In the genomic region with DNA sequence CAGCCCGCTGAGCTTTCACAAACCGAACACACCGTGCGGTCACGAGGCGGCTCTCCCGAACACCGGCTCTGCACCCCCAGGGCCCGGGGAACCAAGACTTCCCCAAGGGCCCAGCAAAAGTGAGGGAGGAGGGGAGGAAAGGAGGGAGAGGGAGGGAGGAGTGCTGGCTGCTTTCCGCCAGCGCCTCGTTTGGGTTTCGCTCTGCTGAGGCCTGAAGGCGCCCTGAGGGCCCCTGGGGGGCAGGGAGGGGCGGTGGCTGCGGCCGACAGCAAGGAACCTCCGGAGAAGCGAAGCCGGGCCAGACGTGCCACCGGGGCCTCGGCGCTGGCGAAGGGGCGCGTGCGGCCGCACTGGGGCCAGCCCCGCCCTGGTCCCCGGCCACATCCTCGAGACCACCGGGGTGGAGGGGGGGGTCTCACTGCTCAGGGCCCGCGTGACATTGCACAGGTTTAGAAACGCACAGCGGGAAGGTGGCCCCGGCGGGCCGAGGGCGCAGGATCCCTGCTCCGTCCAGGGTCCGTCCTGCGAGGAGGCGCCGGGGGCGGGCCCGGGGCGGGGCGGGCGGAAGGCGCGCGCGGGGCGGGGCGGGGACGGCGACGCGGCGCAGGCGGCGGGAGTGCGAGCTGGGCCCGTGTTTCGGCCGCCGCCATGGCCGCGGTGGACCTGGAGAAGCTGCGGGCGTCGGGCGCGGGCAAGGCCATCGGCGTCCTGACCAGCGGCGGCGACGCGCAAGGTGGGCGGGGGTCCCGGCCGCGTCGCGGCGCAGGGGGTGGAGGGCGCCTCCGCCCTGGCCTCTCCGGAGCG, we compare ENCODE assay signal across 1 cellular context.
A peak's percentile ranks its signal among the peaks of the same experiment; 100 is the strongest.
TF ChIP-seq lines count a peak whose summit lies in the region.

A gene (plus strand): TSS at position 596 of the 804 bp plus-strand sequence. CDS start 53 bp downstream, at position 649.

TF ChIP-seq in K562, 482 proteins besides CTCF, POLR2A, EP300 and RAD21 (continued from another document and continues in another):
- TF ChIP-seq, protein P1, sequence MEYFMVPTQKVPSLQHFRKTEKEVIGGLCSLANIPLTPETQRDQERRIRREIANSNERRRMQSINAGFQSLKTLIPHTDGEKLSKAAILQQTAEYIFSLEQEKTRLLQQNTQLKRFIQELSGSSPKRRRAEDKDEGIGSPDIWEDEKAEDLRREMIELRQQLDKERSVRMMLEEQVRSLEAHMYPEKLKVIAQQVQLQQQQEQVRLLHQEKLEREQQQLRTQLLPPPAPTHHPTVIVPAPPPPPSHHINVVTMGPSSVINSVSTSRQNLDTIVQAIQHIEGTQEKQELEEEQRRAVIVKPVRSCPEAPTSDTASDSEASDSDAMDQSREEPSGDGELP (CRISPR knock-in tag; IDR thresholded peaks at IDR 0.05; ENCODE audit: borderline replicate concordance) = peak; percentile 40; the same call in 1 of the 2 replicates
- TF ChIP-seq, protein P2, sequence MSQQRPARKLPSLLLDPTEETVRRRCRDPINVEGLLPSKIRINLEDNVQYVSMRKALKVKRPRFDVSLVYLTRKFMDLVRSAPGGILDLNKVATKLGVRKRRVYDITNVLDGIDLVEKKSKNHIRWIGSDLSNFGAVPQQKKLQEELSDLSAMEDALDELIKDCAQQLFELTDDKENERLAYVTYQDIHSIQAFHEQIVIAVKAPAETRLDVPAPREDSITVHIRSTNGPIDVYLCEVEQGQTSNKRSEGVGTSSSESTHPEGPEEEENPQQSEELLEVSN (IDR thresholded peaks at IDR 0.05; ENCODE audit: borderline replicate concordance in 1 of 2, extremely low read depth in 1 of 2, insufficient read depth in 1 of 2, insufficient read length in 1 of 2, low read depth in 1 of 2, low read length in 1 of 2, poor library complexity in 1 of 2, severe bottlenecking in 1 of 2) = peak; percentile 53 to 73
- no peak for TF ChIP-seq ESRRA (IDR thresholded peaks at IDR 0.05; ENCODE audit: borderline replicate concordance, low read depth)
- TF ChIP-seq SMC3 (conservative IDR thresholded peaks at IDR 0.05; ENCODE audit: insufficient read depth, low read depth, low read length) = no peak
- TF ChIP-seq CBX3 (IDR thresholded peaks at IDR 0.05; ENCODE audit: borderline replicate concordance in 1 of 2, low read length in 2 of 2) = no peak
- TF ChIP-seq, protein P3, sequence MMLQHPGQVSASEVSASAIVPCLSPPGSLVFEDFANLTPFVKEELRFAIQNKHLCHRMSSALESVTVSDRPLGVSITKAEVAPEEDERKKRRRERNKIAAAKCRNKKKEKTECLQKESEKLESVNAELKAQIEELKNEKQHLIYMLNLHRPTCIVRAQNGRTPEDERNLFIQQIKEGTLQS (IDR thresholded peaks at IDR 0.05) = no peak
- TF ChIP-seq, protein P3 (CRISPR knock-in tag; conservative IDR thresholded peaks at IDR 0.05) = no peak
- TF ChIP-seq SMAD3 (CRISPR knock-in tag; conservative IDR thresholded peaks at IDR 0.05) = 0 out of 2 replicates have a peak, but pooled peaks have one; percentile 36
- TF ChIP-seq, protein P4, sequence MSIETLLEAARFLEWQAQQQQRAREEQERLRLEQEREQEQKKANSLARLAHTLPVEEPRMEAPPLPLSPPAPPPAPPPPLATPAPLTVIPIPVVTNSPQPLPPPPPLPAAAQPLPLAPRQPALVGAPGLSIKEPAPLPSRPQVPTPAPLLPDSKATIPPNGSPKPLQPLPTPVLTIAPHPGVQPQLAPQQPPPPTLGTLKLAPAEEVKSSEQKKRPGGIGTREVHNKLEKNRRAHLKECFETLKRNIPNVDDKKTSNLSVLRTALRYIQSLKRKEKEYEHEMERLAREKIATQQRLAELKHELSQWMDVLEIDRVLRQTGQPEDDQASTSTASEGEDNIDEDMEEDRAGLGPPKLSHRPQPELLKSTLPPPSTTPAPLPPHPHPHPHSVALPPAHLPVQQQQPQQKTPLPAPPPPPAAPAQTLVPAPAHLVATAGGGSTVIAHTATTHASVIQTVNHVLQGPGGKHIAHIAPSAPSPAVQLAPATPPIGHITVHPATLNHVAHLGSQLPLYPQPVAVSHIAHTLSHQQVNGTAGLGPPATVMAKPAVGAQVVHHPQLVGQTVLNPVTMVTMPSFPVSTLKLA (conservative IDR thresholded peaks at IDR 0.05) = peak in 1 of 2 experiments; percentile 61; a peak in 2 of 4 replicates
- TF ChIP-seq PHB (CRISPR knock-in tag; IDR thresholded peaks at IDR 0.05) = 0 out of 2 replicates have a peak, but pooled peaks have one; percentile 58
- no peak for TF ChIP-seq POLR2AphosphoS5 (IDR thresholded peaks at IDR 0.05; ENCODE audit: control insufficient read depth, insufficient read depth, low read depth, low read length)
- no peak for TF ChIP-seq ZNF668 (CRISPR knock-in tag; IDR thresholded peaks at IDR 0.05)
- no peak for TF ChIP-seq HDGF (IDR thresholded peaks at IDR 0.05)
- no peak for TF ChIP-seq MAFF (IDR thresholded peaks at IDR 0.05; ENCODE audit: low read length)
- TF ChIP-seq, protein P5, sequence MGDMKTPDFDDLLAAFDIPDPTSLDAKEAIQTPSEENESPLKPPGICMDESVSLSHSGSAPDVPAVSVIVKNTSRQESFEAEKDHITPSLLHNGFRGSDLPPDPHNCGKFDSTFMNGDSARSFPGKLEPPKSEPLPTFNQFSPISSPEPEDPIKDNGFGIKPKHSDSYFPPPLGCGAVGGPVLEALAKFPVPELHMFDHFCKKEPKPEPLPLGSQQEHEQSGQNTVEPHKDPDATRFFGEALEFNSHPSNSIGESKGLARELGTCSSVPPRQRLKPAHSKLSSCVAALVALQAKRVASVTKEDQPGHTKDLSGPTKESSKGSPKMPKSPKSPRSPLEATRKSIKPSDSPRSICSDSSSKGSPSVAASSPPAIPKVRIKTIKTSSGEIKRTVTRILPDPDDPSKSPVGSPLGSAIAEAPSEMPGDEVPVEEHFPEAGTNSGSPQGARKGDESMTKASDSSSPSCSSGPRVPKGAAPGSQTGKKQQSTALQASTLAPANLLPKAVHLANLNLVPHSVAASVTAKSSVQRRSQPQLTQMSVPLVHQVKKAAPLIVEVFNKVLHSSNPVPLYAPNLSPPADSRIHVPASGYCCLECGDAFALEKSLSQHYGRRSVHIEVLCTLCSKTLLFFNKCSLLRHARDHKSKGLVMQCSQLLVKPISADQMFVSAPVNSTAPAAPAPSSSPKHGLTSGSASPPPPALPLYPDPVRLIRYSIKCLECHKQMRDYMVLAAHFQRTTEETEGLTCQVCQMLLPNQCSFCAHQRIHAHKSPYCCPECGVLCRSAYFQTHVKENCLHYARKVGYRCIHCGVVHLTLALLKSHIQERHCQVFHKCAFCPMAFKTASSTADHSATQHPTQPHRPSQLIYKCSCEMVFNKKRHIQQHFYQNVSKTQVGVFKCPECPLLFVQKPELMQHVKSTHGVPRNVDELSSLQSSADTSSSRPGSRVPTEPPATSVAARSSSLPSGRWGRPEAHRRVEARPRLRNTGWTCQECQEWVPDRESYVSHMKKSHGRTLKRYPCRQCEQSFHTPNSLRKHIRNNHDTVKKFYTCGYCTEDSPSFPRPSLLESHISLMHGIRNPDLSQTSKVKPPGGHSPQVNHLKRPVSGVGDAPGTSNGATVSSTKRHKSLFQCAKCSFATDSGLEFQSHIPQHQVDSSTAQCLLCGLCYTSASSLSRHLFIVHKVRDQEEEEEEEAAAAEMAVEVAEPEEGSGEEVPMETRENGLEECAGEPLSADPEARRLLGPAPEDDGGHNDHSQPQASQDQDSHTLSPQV (IDR thresholded peaks at IDR 0.05) = no peak
- peak; percentile 8; the same call in 1 of the 2 replicates for TF ChIP-seq BHLHE40 (IDR thresholded peaks at IDR 0.05; ENCODE audit: low read length)
- TF ChIP-seq ESRRB (CRISPR knock-in tag; IDR thresholded peaks at IDR 0.05; ENCODE audit: borderline replicate concordance) = no peak
- TF ChIP-seq ATF7 (IDR thresholded peaks at IDR 0.05) = peak; percentile 48; the same call in 1 of the 2 replicates
- no peak for TF ChIP-seq NFXL1 (CRISPR knock-in tag; IDR thresholded peaks at IDR 0.05)
- 0 out of 2 replicates have a peak, but pooled peaks have one; percentile 26 for TF ChIP-seq NR2C2 (CRISPR knock-in tag; IDR thresholded peaks at IDR 0.05)
- TF ChIP-seq NR2C2 (tag; IDR thresholded peaks at IDR 0.05) = no peak
- TF ChIP-seq KAT8 (IDR thresholded peaks at IDR 0.05; ENCODE audit: low read depth) = no peak
- TF ChIP-seq, protein P6, sequence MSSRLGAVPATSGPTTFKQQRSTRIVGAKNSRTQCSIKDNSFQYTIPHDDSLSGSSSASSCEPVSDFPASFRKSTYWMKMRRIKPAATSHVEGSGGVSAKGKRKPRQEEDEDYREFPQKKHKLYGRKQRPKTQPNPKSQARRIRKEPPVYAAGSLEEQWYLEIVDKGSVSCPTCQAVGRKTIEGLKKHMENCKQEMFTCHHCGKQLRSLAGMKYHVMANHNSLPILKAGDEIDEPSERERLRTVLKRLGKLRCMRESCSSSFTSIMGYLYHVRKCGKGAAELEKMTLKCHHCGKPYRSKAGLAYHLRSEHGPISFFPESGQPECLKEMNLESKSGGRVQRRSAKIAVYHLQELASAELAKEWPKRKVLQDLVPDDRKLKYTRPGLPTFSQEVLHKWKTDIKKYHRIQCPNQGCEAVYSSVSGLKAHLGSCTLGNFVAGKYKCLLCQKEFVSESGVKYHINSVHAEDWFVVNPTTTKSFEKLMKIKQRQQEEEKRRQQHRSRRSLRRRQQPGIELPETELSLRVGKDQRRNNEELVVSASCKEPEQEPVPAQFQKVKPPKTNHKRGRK (tag; IDR thresholded peaks at IDR 0.05) = no peak
- no peak for TF ChIP-seq SETDB1 (IDR thresholded peaks at IDR 0.05; ENCODE audit: low read length)
- TF ChIP-seq PURB (CRISPR knock-in tag; IDR thresholded peaks at IDR 0.05; ENCODE audit: low read depth) = no peak
- TF ChIP-seq SRSF9 (IDR thresholded peaks at IDR 0.05; ENCODE audit: borderline replicate concordance, low read depth, low read length) = no peak
- TF ChIP-seq, protein P7, sequence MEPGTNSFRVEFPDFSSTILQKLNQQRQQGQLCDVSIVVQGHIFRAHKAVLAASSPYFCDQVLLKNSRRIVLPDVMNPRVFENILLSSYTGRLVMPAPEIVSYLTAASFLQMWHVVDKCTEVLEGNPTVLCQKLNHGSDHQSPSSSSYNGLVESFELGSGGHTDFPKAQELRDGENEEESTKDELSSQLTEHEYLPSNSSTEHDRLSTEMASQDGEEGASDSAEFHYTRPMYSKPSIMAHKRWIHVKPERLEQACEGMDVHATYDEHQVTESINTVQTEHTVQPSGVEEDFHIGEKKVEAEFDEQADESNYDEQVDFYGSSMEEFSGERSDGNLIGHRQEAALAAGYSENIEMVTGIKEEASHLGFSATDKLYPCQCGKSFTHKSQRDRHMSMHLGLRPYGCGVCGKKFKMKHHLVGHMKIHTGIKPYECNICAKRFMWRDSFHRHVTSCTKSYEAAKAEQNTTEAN (CRISPR knock-in tag; IDR thresholded peaks at IDR 0.05) = no peak
- TF ChIP-seq BDP1 (IDR thresholded peaks at IDR 0.05; ENCODE audit: insufficient read depth, insufficient read length) = no peak
- TF ChIP-seq, protein P8, sequence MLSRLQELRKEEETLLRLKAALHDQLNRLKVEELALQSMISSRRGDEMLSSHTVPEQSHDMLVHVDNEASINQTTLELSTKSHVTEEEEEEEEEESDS (CRISPR knock-in tag; IDR thresholded peaks at IDR 0.05) = no peak
- peak; percentile 4; the same call in 1 of the 2 replicates for TF ChIP-seq ZNF121 (CRISPR knock-in tag; conservative IDR thresholded peaks at IDR 0.05)
- TF ChIP-seq HDAC3 (IDR thresholded peaks at IDR 0.05; ENCODE audit: borderline replicate concordance, partially characterized antibody) = no peak
- no peak for TF ChIP-seq FOXA1 (IDR thresholded peaks at IDR 0.05; ENCODE audit: borderline replicate concordance)
- 0 out of 2 replicates have a peak, but pooled peaks have one; percentile 67 for TF ChIP-seq ELF4 (CRISPR knock-in tag; IDR thresholded peaks at IDR 0.05)
- no peak for TF ChIP-seq MTF1 (CRISPR knock-in tag; IDR thresholded peaks at IDR 0.05; ENCODE audit: borderline replicate concordance)
- TF ChIP-seq, protein P9, sequence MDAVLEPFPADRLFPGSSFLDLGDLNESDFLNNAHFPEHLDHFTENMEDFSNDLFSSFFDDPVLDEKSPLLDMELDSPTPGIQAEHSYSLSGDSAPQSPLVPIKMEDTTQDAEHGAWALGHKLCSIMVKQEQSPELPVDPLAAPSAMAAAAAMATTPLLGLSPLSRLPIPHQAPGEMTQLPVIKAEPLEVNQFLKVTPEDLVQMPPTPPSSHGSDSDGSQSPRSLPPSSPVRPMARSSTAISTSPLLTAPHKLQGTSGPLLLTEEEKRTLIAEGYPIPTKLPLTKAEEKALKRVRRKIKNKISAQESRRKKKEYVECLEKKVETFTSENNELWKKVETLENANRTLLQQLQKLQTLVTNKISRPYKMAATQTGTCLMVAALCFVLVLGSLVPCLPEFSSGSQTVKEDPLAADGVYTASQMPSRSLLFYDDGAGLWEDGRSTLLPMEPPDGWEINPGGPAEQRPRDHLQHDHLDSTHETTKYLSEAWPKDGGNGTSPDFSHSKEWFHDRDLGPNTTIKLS (IDR thresholded peaks at IDR 0.05; ENCODE audit: borderline replicate concordance, low read depth) = peak; percentile 50; the same call in 1 of the 2 replicates
- TF ChIP-seq PCBP2 (IDR thresholded peaks at IDR 0.05; ENCODE audit: low read depth, low read length, poor library complexity, severe bottlenecking) = no peak
- TF ChIP-seq, protein P10, sequence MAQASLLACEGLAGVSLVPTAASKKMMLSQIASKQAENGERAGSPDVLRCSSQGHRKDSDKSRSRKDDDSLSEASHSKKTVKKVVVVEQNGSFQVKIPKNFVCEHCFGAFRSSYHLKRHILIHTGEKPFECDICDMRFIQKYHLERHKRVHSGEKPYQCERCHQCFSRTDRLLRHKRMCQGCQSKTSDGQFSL (CRISPR knock-in tag; IDR thresholded peaks at IDR 0.05) = peak; percentile 66; the same call in 1 of the 2 replicates
- TF ChIP-seq, protein P10 (tag; IDR thresholded peaks at IDR 0.05) = peak in 1 of 2 experiments; percentile 58; a peak in 1 of 4 replicates
- no peak for TF ChIP-seq FOSL1 (tag; conservative IDR thresholded peaks at IDR 0.05)
- no peak for TF ChIP-seq STAT5B (CRISPR knock-in tag; IDR thresholded peaks at IDR 0.05)
- TF ChIP-seq NCOR1 (IDR thresholded peaks at IDR 0.05) = no peak
- TF ChIP-seq ZC3H11A (IDR thresholded peaks at IDR 0.05; ENCODE audit: low read depth, low read length) = no peak
- no peak for TF ChIP-seq CEBPB (tag; IDR thresholded peaks at IDR 0.05)
- TF ChIP-seq, protein P11, sequence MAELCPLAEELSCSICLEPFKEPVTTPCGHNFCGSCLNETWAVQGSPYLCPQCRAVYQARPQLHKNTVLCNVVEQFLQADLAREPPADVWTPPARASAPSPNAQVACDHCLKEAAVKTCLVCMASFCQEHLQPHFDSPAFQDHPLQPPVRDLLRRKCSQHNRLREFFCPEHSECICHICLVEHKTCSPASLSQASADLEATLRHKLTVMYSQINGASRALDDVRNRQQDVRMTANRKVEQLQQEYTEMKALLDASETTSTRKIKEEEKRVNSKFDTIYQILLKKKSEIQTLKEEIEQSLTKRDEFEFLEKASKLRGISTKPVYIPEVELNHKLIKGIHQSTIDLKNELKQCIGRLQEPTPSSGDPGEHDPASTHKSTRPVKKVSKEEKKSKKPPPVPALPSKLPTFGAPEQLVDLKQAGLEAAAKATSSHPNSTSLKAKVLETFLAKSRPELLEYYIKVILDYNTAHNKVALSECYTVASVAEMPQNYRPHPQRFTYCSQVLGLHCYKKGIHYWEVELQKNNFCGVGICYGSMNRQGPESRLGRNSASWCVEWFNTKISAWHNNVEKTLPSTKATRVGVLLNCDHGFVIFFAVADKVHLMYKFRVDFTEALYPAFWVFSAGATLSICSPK (IDR thresholded peaks at IDR 0.05; ENCODE audit: borderline replicate concordance) = no peak
